15 cellular contexts compared by ENCODE assay signal in the genomic region with DNA sequence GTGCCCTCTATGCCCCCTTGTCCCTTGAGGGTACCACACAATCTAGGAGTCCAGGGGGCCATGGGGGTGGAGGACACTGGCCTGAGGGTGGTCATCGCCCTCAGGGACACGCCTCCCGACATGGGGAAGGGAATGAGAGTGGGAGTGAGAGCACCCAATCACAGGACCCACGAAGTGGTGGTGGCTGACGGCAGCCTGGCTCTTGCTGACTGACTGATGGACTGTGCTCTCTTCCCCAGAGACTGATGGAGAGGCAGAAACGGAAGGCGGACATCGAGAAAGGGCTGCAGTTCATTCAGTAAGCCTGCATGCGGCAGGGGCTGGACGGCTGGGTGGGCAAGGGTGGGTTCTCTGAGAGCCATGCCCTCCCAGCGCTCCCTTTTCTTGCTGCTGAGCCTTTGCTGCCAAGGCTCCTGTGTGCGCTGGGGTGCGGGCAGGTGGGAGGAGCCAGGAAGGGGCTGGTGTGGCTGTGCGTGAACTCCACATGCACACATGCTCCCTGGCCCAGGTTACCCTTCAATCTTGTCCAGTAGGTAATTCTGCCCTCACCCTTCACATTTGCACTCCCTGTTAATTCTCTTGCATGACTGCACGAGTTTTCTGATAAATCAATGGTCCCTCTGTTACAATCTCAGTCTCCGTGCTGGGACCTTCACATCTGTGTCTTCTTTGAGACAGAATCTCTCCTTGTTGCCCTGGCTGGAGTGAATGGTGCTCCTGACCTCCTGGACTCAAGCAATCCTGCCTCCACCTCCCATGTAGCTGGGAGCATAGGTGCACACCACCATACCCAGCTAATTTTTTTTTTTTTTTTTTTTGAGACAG. TPM values are rescaled to one million over a fixed set of nuclear protein-coding genes. Genes with fewer than 3 reads are reported as not detected.
DNase-seq lines count a peak whose midpoint lies in the region; ATAC-seq and TF ChIP-seq lines count a peak whose summit lies in the region.
"Had no signal": no experiment of that assay in that cellular context is flagged by ENCODE, and none has a peak within 500 bp of the region (broad histone marks: within the 10 kb centered on the region; RNA-seq: fewer than 3 reads in every experiment).

No MANE protein-coding gene starts in this region.

- H2AK9ac ChIP-seq in IMR-90 (replicated peaks; ENCODE audit: low read depth, low read length, poor library complexity) = no peak overlapping the region

- CTCF ChIA-PET in IMR-90 (lab: Yijun Ruan, JAX) = no interaction called here

- H3K4me3 ChIP-seq in BLaER1 (no peak overlapping the region), IMR-90 (ENCODE audit: insufficient read depth, low read depth, low read length) (no peak overlapping the region), H7 (ENCODE audit: insufficient read depth, low read depth, low read length) (no peak overlapping the region), testis (no peak overlapping the region)

- no peaks in the 10 kb centered on the region for H3K27me3 ChIP-seq in BLaER1
- H3K27me3 ChIP-seq in IMR-90 (ENCODE audit: control insufficient read depth, insufficient read depth, low read length) = no peaks in the 10 kb centered on the region
- H3K27me3 ChIP-seq in H7 (ENCODE audit: control insufficient read depth, insufficient read depth, low read length) = no peaks in the 10 kb centered on the region
- H3K27me3 ChIP-seq in testis = no peaks in the 10 kb centered on the region

- H2BK15ac ChIP-seq in IMR-90 (ENCODE audit: low read depth, low read length) = no peak overlapping the region

- peaks cover 25 to 78% of the 10 kb centered on the region in 2 experiments for H3K79me1 ChIP-seq in IMR-90 (ENCODE audit: low read depth in 1 of 2, low read length in 2 of 2)

- no peak overlapping the region for H2BK5ac ChIP-seq in IMR-90 (ENCODE audit: low read depth, low read length, poor library complexity, severe bottlenecking)

- no peaks in the 10 kb centered on the region for H3K9me3 ChIP-seq in BLaER1
- no peaks in the 10 kb centered on the region for H3K9me3 ChIP-seq in IMR-90 (ENCODE audit: control insufficient read depth, insufficient read depth, low read length)
- no peaks in the 10 kb centered on the region for H3K9me3 ChIP-seq in testis

- H2AK5ac ChIP-seq in IMR-90 (ENCODE audit: low read depth, low read length) = 0 out of 2 replicates have a peak overlapping the region, but pooled peaks have one; percentile 2

- H3K36me3 ChIP-seq in BLaER1 = peaks cover 86% of the 10 kb centered on the region
- peaks cover 48% of the 10 kb centered on the region for H3K36me3 ChIP-seq in IMR-90 (ENCODE audit: control insufficient read depth, insufficient read depth, low read length)
- peaks cover 9% of the 10 kb centered on the region for H3K36me3 ChIP-seq in H7 (replicated peaks; ENCODE audit: control insufficient read depth, insufficient read depth, low read length)
- no peaks in the 10 kb centered on the region for H3K36me3 ChIP-seq in testis (ENCODE audit: low read depth, missing control alignments)

- dilution Hi-C loops in IMR-90 (cut with HindIII; ENCODE audit: low sequenced_read_pairs, unreplicated experiment) = no loop called here

- peaks cover 97% of the 10 kb centered on the region for H4K20me1 ChIP-seq in BLaER1
- peaks cover 72% of the 10 kb centered on the region for H4K20me1 ChIP-seq in IMR-90 (ENCODE audit: insufficient read depth, low read length)

- WGBS in IMR-90 (ENCODE audit: extremely low coverage in 2 of 2, insufficient read length in 1 of 2), 2 experiments = 92% methylated on average over 7 of the region's 16 CpGs; no CpG with 5 or more reads in 1 of the 2 experiments
- WGBS in testis, 2 donors = 80 to 89% methylated on average over 13 to 16 of the region's 16 CpGs

- no peak for DNase-seq in IMR-90
- DNase-seq in foreskin melanocyte = peak; percentile 55
- peak; percentile 24 for DNase-seq in retina
- no peak for DNase-seq in H7
- DNase-seq in testis = no peak
- DNase-seq in DMS153 (lab: John Stamatoyannopoulos, UW) = no peak
- DNase-seq: Calu3, DMS79 treated with DMSO at 0.1 percent for 48 hours, KG1, NCI-H1436, NCI-H2029, NCI-H2171 treated with DMSO at 0.1 percent for 48 hours, NCI-H774, PC-3 had no signal

- H3K4me2 ChIP-seq in BLaER1 (0 out of 2 replicates have a peak overlapping the region, but pooled peaks have one; percentile 2), IMR-90 (ENCODE audit: low read depth, low read length) (no peak overlapping the region)

- in situ Hi-C loops in IMR-90 (cut with MboI; ENCODE audit: low sequenced_read_pairs) = no loop called here

- no peak for TF ChIP-seq POLR2A in IMR-90 (IDR thresholded peaks at IDR 0.05; ENCODE audit: low read depth, low read length)
- TF ChIP-seq POLR2A in testis (IDR thresholded peaks at IDR 0.05) = no peak

- H4K5ac ChIP-seq in IMR-90 (ENCODE audit: low read depth, low read length) = no peak overlapping the region

- no peak overlapping the region for H3K56ac ChIP-seq in IMR-90 (ENCODE audit: extremely low read depth, insufficient read depth, low read length)

- no peak overlapping the region for H4K91ac ChIP-seq in IMR-90 (ENCODE audit: insufficient read depth, low read depth, low read length)

- TF ChIP-seq CTCF in IMR-90 (conservative IDR thresholded peaks at IDR 0.05; ENCODE audit: low read depth, low read length) = no peak
- no peak for TF ChIP-seq CTCF in testis (IDR thresholded peaks at IDR 0.05)

- no peak overlapping the region for H3K23ac ChIP-seq in IMR-90 (ENCODE audit: low read depth, low read length)

- POLR2A ChIA-PET in IMR-90 (lab: Charles Lee; ENCODE audit: unreplicated experiment) = no interaction called here

- H2AFZ ChIP-seq in IMR-90 (replicated peaks; ENCODE audit: low read length, poor library complexity) = peak overlapping the region; percentile 33

- no peak overlapping the region for H3K4ac ChIP-seq in IMR-90 (ENCODE audit: low read depth, low read length)

- no peak overlapping the region for H2BK120ac ChIP-seq in IMR-90 (ENCODE audit: low read depth, low read length)

- H3K9me1 ChIP-seq in IMR-90 (ENCODE audit: insufficient read depth, low read length) = peaks cover 24% of the 10 kb centered on the region

- no TSS peak for BruUV-seq in IMR-90 (replicated peaks; lab: Mats Ljungman, UMichigan)

- no peak for TF ChIP-seq RAD21 in IMR-90 (IDR thresholded peaks at IDR 0.05; ENCODE audit: low read length)

- H3K18ac ChIP-seq in IMR-90 (ENCODE audit: low read depth, low read length) = no peak overlapping the region

- ATAC-seq in IMR-90 (ENCODE audit: low read depth) = no peak
- ATAC-seq: PC-3 had no signal

- H2BK20ac ChIP-seq in IMR-90 (ENCODE audit: low read depth, low read length) = no peak overlapping the region

- H3K14ac ChIP-seq in IMR-90 (replicated peaks; ENCODE audit: low read depth, low read length) = no peak overlapping the region

- no peak overlapping the region for H3K9ac ChIP-seq in BLaER1
- H3K9ac ChIP-seq in IMR-90 (ENCODE audit: low read depth, low read length) = no peak overlapping the region

- H3K27ac ChIP-seq in BLaER1 (no peak overlapping the region), IMR-90 (ENCODE audit: insufficient read depth, low read length) (no peak overlapping the region), testis (no peak overlapping the region)

- H4K8ac ChIP-seq in IMR-90 (ENCODE audit: low read depth in 2 of 2, low read length in 2 of 2) = no peak overlapping the region

- H3K4me1 ChIP-seq in BLaER1 = peaks cover 54% of the 10 kb centered on the region
- H3K4me1 ChIP-seq in IMR-90 (ENCODE audit: control insufficient read depth, insufficient read depth, low read length) = peaks cover 2% of the 10 kb centered on the region; the same call in 1 of the 2 replicates
- H3K4me1 ChIP-seq in testis = peaks cover 12% of the 10 kb centered on the region

- intact Hi-C loops in IMR-90 (cut with micrococcal nuclease) (no loop called here), testis (cut with DNase I; ENCODE audit: low total_unique reads) (no loop called here)

TF ChIP-seq in IMR-90, 13 proteins besides CTCF, POLR2A, EP300 and RAD21:
- TF ChIP-seq CEBPB (IDR thresholded peaks at IDR 0.05; ENCODE audit: low read depth, low read length) (no peak), FOS (IDR thresholded peaks at IDR 0.05; ENCODE audit: low read depth, low read length) (no peak), MAFK (IDR thresholded peaks at IDR 0.05; ENCODE audit: low read depth, low read length) (no peak), RFX5 (IDR thresholded peaks at IDR 0.05; ENCODE audit: low read depth, low read length) (no peak)

RNA-seq across cellular contexts. Expression of a gene that starts 19.3 kb away (rescaled TPM):
- total RNA-seq in IMR-90 (2012; rRNA removed) (35.6 and 37.6 TPM in 2 replicates), testis (10 to 100 TPM; 56.4 to 63.0 TPM)
- polyA plus RNA-seq in IMR-90 (2012; rRNA removed) (72.3 and 81.6 TPM in 2 replicates), testis (ENCODE audit: insufficient read depth, low read depth, low replicate concordance) (38.9 TPM)
- polyA plus RNA-seq in IMR-90 (2012; cell fraction: cytosol; rRNA removed) = 45.0 and 67.7 TPM in 2 replicates
- 104 and 165 TPM in 2 replicates for polyA plus RNA-seq in IMR-90 (2012; cell fraction: nucleus; rRNA removed; ENCODE audit: low replicate concordance)
- 58.2 TPM in 2 replicates for total RNA-seq in H7 (2014; rRNA removed; shearing (Covaris generic))

RNA-seq across cellular contexts. Expression of a gene that starts 34.6 kb away (rescaled TPM):
- 71.2 and 74.4 TPM in 2 replicates for total RNA-seq in IMR-90 (2012; rRNA removed)
- polyA plus RNA-seq in IMR-90 (2012; rRNA removed) = 148 and 165 TPM in 2 replicates
- 129 and 158 TPM in 2 replicates for polyA plus RNA-seq in IMR-90 (2012; cell fraction: cytosol; rRNA removed)
- polyA plus RNA-seq in IMR-90 (2012; cell fraction: nucleus; rRNA removed; ENCODE audit: low replicate concordance) = 168 and 358 TPM in 2 replicates
- 115 and 133 TPM in 2 replicates for total RNA-seq in H7 (2014; rRNA removed; shearing (Covaris generic))
- total RNA-seq in testis = 100 to 1,000 TPM; 212 to 319 TPM
- polyA plus RNA-seq in testis (ENCODE audit: insufficient read depth, low read depth, low replicate concordance) = 277 TPM

Comparison
In these comparisons a context has a peak if more than half of its experiments do, and no peak if none do; other contexts are left out.
1. DNase-seq: peak in foreskin melanocyte (single experiment) and retina (single experiment); none in IMR-90 (single experiment), H7 (single experiment), testis (single experiment) and DMS153 (single experiment).